ENCODE assay signal across 29 cellular contexts in the genomic region with DNA sequence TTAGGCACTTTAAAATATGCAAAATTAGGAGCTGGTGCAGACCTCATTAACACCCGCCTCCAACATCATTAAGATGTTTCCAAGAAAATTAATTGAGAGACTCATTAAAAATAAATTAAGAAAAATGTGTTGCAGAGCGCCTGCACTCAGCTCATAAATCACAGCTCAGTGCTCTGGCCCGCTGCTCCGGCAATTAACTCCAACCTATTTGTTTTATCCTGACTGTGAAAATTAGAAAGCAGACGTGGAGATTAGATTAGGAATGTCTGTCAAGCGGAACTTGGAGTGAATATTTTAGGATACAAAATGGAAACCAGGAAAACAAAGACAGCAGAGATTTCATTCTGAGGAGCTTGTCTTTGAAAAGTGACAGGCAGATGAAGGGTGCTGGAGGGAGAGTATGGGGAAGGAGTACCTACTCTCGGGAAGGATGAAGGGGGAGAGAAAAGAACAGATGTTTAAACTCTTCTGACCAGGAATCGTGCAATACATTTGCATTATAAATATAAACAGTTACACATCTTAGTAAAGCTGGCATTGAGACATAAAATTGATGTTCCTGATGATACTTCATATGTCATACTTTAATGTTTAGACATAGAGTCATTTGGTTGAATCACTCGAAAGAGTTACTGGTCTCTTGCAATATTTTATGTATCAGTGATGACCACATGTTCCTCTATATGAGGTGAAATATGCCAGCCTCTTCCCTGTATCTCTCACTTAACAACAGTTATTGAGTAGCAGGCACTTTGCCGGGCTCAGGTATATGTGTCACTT. TPM values are rescaled to one million over a fixed set of nuclear protein-coding genes. Genes with fewer than 3 reads are reported as not detected.
DNase-seq lines count a peak whose midpoint lies in the region; ATAC-seq and TF ChIP-seq lines count a peak whose summit lies in the region.
"Had no signal": no experiment of that assay in that cellular context is flagged by ENCODE, and none has a peak within 500 bp of the region (broad histone marks: within the 10 kb centered on the region; RNA-seq: fewer than 3 reads in every experiment).

No MANE protein-coding gene starts in this region.

- no peaks in the 10 kb centered on the region for H3K36me3 ChIP-seq in skeletal muscle satellite cell (ENCODE audit: insufficient read depth, low read length)
- H3K36me3 ChIP-seq: gastrocnemius medialis, WERI-Rb-1 had no signal

- H3K4me3 ChIP-seq in fibroblast of mammary gland (ENCODE audit: control insufficient read depth, low read depth, low read length) (no peak overlapping the region), skeletal muscle satellite cell (ENCODE audit: low read length) (no peak overlapping the region)
- H3K4me3 ChIP-seq: gastrocnemius medialis, hepatocyte, lung, skin epidermis had no signal

- ATAC-seq in HG03097 (IDR thresholded peaks at IDR 0.05; ENCODE audit: low FRiP score, unreplicated experiment), result no peak
- ATAC-seq: gastrocnemius medialis; HCT116; naive thymus-derived CD8-positive, alpha-beta T cell; stimulated activated naive B cell treated with anti-CD40 and anti-IgM and Interleukin-4, amounts not matched to agents 10 μg/mL and 1 μg/mL and 100 μg/mL, for 72 hours; T-cell had no signal

- H3K4me2 ChIP-seq in skeletal muscle satellite cell (ENCODE audit: low read length), result peak overlapping the region; percentile 11
- H3K4me2 ChIP-seq: hepatocyte had no signal

- peaks cover 4% of the 10 kb centered on the region for H3K4me1 ChIP-seq in skeletal muscle satellite cell (ENCODE audit: control insufficient read depth, insufficient read depth, low read length)
- H3K4me1 ChIP-seq: gastrocnemius medialis had no signal

- no peaks in the 10 kb centered on the region for H3K27me3 ChIP-seq in skeletal muscle satellite cell (ENCODE audit: control insufficient read depth, insufficient read depth, low read length)
- H3K27me3 ChIP-seq: gastrocnemius medialis, hepatocyte had no signal

- H3K9me3 ChIP-seq in skeletal muscle satellite cell (replicated peaks; ENCODE audit: low read length), result no peaks in the 10 kb centered on the region
- H3K9me3 ChIP-seq: Caco-2, gastrocnemius medialis had no signal

- H3K9ac ChIP-seq in skeletal muscle satellite cell (ENCODE audit: low read depth, low read length), result no peak overlapping the region

- peak; percentile 39 for DNase-seq in NCI-H146 (lab: John Stamatoyannopoulos, UW)
- no peak for DNase-seq in NCI-H146 treated with DMSO at 0.1 percent for 48 hours (lab: John Stamatoyannopoulos, UW; ENCODE audit: unreplicated experiment)
- peak; percentile 28 for DNase-seq in NCI-H524 treated with DMSO at 0.1 percent for 48 hours (lab: John Stamatoyannopoulos, UW)
- peak; percentile 54 for DNase-seq in fibroblast of mammary gland (ENCODE audit: low read depth)
- no peak for DNase-seq in amygdala (lab: John Stamatoyannopoulos, UW)
- no peak for DNase-seq in SW 1271 (lab: John Stamatoyannopoulos, UW)
- DNase-seq: 8988T; activated CD4-positive, alpha-beta T cell treated with anti-CD3 and anti-CD28 coated beads, Interleukin-2, amount 10 ng/mL, durations not matched to agents 24 days and 14 days; Caco-2; DMS79; effector CD4-positive, alpha-beta T cell; gastrocnemius medialis; GDM1; kidney glomerular epithelial cell; naive thymus-derived CD8-positive, alpha-beta T cell; NCI-H1048; NCI-H2029; NCI-H226; NCI-H748 treated with DMSO at 0.1 percent for 48 hours; occipital lobe; stimulated activated naive B cell treated with anti-CD40 and anti-IgM and Interleukin-4, amounts not matched to agents 10 μg/mL and 1 μg/mL and 100 μg/mL, for 72 hours; T-cell; WERI-Rb-1 had no signal

- no peak for TF ChIP-seq CTCF in fibroblast of mammary gland (conservative IDR thresholded peaks at IDR 0.05; ENCODE audit: control insufficient read depth, insufficient read depth, low read depth, low read length)

RNA-seq across cellular contexts. Expression of gene PMFBP1, which starts 49.5 kb away (rescaled TPM):
- total RNA-seq in skeletal muscle satellite cell (2012; rRNA removed), result under 0.01 and 0.22 TPM in 2 replicates
- total RNA-seq: gastrocnemius medialis had no signal

Comparison
In these comparisons a context has a peak if more than half of its experiments do, and no peak if none do; other contexts are left out.
1. DNase-seq: peak in NCI-H146 (single experiment), NCI-H524 treated with DMSO at 0.1 percent for 48 hours (single experiment) and fibroblast of mammary gland (single experiment); none in NCI-H146 treated with DMSO at 0.1 percent for 48 hours (single experiment), amygdala (0 of 56) and SW 1271 (0 of 2).